Comparison of ENCODE assay signal across 19 cellular contexts in the genomic region with DNA sequence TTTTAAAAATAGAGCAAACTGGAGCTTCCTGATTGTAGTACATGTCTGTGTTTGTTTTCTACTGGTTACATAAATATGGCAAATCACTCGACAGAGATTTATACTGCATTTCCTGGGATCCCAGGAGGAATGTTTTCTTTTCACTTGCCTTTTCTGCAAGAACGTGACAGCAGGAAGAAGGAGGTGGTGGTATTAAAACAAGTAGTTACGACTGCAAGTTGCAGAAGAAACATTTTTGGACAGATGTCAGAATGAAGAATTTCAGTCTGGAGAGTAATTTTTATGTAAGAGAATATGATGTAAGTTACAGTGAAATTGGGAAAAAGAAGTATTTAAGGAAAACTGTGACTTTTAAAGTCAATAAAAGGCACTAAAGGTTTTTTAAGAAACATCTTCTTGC.
"Had no signal": no experiment of that assay in that cellular context is flagged by ENCODE, and none has a peak within 500 bp of the region (broad histone marks: within the 10 kb centered on the region; RNA-seq: fewer than 3 reads in every experiment).

No MANE protein-coding gene starts in this region.

- H3K9ac ChIP-seq: parathyroid adenoma had no signal

- H3K4me1 Mint-ChIP-seq: activated naive CD4-positive, alpha-beta T cell treated with anti-CD3 and anti-CD28 coated beads, Interleukin-2, amount 50 U/mL, for 24 hours had no signal

- DNase-seq: activated CD4-positive, alpha-beta T cell treated with anti-CD3 and anti-CD28 coated beads, Interleukin-2, amount 50 U/mL, for 1 hour; activated CD4-positive, CD25-positive, alpha-beta regulatory T cell treated with anti-CD3 and anti-CD28 coated beads, Interleukin-2, amount 50 U/mL, for 72 hours; activated CD8-positive, alpha-beta memory T cell treated with anti-CD3 and anti-CD28 coated beads, Interleukin-2, amount 50 U/mL, for 4 hours; activated effector memory CD4-positive, alpha-beta T cell treated with Interleukin-2 at 50 U/mL for 16 hours; activated T-cell treated with anti-CD3 and anti-CD28 coated beads, Interleukin-2, amount 50 U/mL, for 4 hours; adrenal gland; foreskin melanocyte; glutamatergic neuron; hypothalamus; islet precursor cell; left colon; lower lobe of right lung; naive thymus-derived CD8-positive, alpha-beta T cell; stimulated activated naive B cell treated with anti-CD40 and anti-IgM and Interleukin-4, amounts not matched to agents 10 μg/mL and 1 μg/mL and 100 μg/mL, for 72 hours; T-helper 1 cell had no signal

- H3K36me3 Mint-ChIP-seq: activated naive CD4-positive, alpha-beta T cell treated with anti-CD3 and anti-CD28 coated beads, Interleukin-2, amount 50 U/mL, for 24 hours; naive thymus-derived CD8-positive, alpha-beta T cell; stimulated activated naive B cell treated with anti-CD40 and anti-IgM and Interleukin-4, amounts not matched to agents 10 μg/mL and 1 μg/mL and 100 μg/mL, for 72 hours had no signal

- H3K4me1 ChIP-seq: parathyroid adenoma had no signal

- H3K4me3 Mint-ChIP-seq: activated naive CD4-positive, alpha-beta T cell treated with anti-CD3 and anti-CD28 coated beads, Interleukin-2, amount 50 U/mL, for 24 hours; activated T-cell treated with anti-CD3 and anti-CD28 coated beads, Interleukin-2, amount 50 U/mL, for 4 hours; naive thymus-derived CD8-positive, alpha-beta T cell; stimulated activated naive B cell treated with anti-CD40 and anti-IgM and Interleukin-4, amounts not matched to agents 10 μg/mL and 1 μg/mL and 100 μg/mL, for 72 hours had no signal

- H3K9me3 ChIP-seq: adrenal gland, lower lobe of right lung, thoracic aorta had no signal

- H3K27me3 ChIP-seq: adrenal gland had no signal

- H3K79me2 ChIP-seq: parathyroid adenoma had no signal

- H3K27ac Mint-ChIP-seq: activated naive CD4-positive, alpha-beta T cell treated with anti-CD3 and anti-CD28 coated beads, Interleukin-2, amount 50 U/mL, for 24 hours; naive thymus-derived CD8-positive, alpha-beta T cell; stimulated activated naive B cell treated with anti-CD40 and anti-IgM and Interleukin-4, amounts not matched to agents 10 μg/mL and 1 μg/mL and 100 μg/mL, for 72 hours had no signal

- ATAC-seq: activated T-cell treated with anti-CD3 and anti-CD28 coated beads, Interleukin-2, amount 50 U/mL, for 4 hours; left colon; lower lobe of right lung; naive thymus-derived CD8-positive, alpha-beta T cell; sciatic nerve; stimulated activated naive B cell treated with anti-CD40 and anti-IgM and Interleukin-4, amounts not matched to agents 10 μg/mL and 1 μg/mL and 100 μg/mL, for 72 hours had no signal

- H3K4me3 ChIP-seq: adrenal gland, lower lobe of right lung, thoracic aorta had no signal

- H3K36me3 ChIP-seq: adrenal gland, lower lobe of right lung, thoracic aorta had no signal

- H3K9me3 Mint-ChIP-seq: activated naive CD4-positive, alpha-beta T cell treated with anti-CD3 and anti-CD28 coated beads, Interleukin-2, amount 50 U/mL, for 24 hours; activated T-cell treated with anti-CD3 and anti-CD28 coated beads, Interleukin-2, amount 50 U/mL, for 4 hours had no signal

- H3K27ac ChIP-seq: adrenal gland, lower lobe of right lung, parathyroid adenoma, thoracic aorta had no signal

- H2AFZ ChIP-seq: parathyroid adenoma had no signal
